In the genomic region with DNA sequence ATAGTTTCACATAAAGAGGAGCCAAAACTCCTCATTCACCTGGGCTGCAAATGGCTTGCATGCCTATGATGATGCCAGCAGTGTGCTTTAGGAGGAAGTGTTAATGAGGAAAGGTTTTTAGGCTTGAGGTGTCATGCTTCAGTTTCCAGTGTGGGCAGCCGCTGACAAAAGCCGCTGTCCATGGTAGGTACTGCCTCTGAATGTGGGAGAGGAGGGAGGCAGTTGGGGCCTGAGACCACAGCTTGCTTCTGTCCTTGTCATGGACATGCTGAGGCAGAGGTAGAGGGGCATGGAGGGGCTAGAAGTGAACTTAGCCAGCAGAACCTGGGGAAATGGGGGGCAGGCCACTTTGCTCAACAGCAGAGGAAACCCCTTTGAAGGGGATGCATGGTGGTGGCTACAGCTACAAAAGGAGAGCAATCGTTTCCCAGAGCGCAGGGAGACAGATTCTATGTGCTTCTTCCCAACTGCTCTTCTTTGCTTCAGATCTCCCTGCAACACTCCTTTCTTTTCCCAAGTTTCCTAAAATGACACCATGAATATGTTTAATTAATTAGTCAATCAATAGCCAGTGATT, we compare ENCODE assay signal across 1 cellular context.
TF ChIP-seq lines count a peak whose summit lies in the region.

No MANE protein-coding gene starts in this region.

TF ChIP-seq in GM12878, 131 proteins besides CTCF, POLR2A, EP300 and RAD21 (continued from another document):
- TF ChIP-seq, protein P1, sequence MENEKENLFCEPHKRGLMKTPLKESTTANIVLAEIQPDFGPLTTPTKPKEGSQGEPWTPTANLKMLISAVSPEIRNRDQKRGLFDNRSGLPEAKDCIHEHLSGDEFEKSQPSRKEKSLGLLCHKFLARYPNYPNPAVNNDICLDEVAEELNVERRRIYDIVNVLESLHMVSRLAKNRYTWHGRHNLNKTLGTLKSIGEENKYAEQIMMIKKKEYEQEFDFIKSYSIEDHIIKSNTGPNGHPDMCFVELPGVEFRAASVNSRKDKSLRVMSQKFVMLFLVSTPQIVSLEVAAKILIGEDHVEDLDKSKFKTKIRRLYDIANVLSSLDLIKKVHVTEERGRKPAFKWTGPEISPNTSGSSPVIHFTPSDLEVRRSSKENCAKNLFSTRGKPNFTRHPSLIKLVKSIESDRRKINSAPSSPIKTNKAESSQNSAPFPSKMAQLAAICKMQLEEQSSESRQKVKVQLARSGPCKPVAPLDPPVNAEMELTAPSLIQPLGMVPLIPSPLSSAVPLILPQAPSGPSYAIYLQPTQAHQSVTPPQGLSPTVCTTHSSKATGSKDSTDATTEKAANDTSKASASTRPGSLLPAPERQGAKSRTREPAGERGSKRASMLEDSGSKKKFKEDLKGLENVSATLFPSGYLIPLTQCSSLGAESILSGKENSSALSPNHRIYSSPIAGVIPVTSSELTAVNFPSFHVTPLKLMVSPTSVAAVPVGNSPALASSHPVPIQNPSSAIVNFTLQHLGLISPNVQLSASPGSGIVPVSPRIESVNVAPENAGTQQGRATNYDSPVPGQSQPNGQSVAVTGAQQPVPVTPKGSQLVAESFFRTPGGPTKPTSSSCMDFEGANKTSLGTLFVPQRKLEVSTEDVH (IDR thresholded peaks at IDR 0.05; ENCODE audit: low read depth, partially characterized antibody): no peak
- peak; percentile 21; the same call in 1 of the 2 replicates for TF ChIP-seq SPI1 (IDR thresholded peaks at IDR 0.05; ENCODE audit: borderline replicate concordance, insufficient read depth, low read depth, low read length)
- TF ChIP-seq IRF4 (IDR thresholded peaks at IDR 0.05; ENCODE audit: low read depth, low read length): no peak
- TF ChIP-seq HDAC6 (IDR thresholded peaks at IDR 0.05; ENCODE audit: unreplicated experiment): no peak
- TF ChIP-seq TBL1XR1 (IDR thresholded peaks at IDR 0.05; ENCODE audit: low read depth, low read length): no peak
- TF ChIP-seq, protein P2, sequence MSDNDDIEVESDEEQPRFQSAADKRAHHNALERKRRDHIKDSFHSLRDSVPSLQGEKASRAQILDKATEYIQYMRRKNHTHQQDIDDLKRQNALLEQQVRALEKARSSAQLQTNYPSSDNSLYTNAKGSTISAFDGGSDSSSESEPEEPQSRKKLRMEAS (IDR thresholded peaks at IDR 0.05; ENCODE audit: low read depth, low read length): no peak
